ENCODE assay signal across 13 cellular contexts in genomic region chr5:26807231-26808199, GRCh38.
"Had no signal": no experiment of that assay in that cellular context is flagged by ENCODE, and none has a peak within 500 bp of the region (broad histone marks: within the 10 kb centered on the region; RNA-seq: fewer than 3 reads in every experiment).

No MANE protein-coding gene starts in this region.

- H3K9me3 ChIP-seq: ascending aorta, prostate gland, right lobe of liver, uterus had no signal

- H3K4me1 ChIP-seq: ascending aorta, foreskin keratinocyte, prostate gland, right lobe of liver, stomach, uterus had no signal

- H3K4me3 ChIP-seq: ascending aorta, prostate gland, right lobe of liver, stomach, uterus had no signal

- ATAC-seq: activated T-cell treated with anti-CD3 and anti-CD28 coated beads, Interleukin-2, amount 50 U/mL, for 72 hours; foreskin keratinocyte; natural killer cell treated with Interleukin-12 subunit alpha and Interleukin-12 subunit beta and Interleukin-15 and Interleukin-18, amount 100 ng/mL, for 72 hours had no signal

- H3K27ac ChIP-seq: ascending aorta, foreskin keratinocyte, prostate gland, right lobe of liver, stomach, uterus had no signal

- H3K27me3 ChIP-seq: ascending aorta, foreskin keratinocyte, right lobe of liver, stomach, uterus had no signal

- DNase-seq: activated CD4-positive, alpha-beta memory T cell treated with anti-CD3 and anti-CD28 coated beads, Interleukin-2, amount 10 ng/mL, durations not matched to agents 7 days and 5 days; activated CD8-positive, alpha-beta memory T cell treated with anti-CD3 and anti-CD28 coated beads, Interleukin-2, amount 50 U/mL, for 4 hours; activated T-cell treated with anti-CD3 and anti-CD28 coated beads, Interleukin-2, amount 50 U/mL, for 72 hours; foreskin keratinocyte; head of caudate nucleus; occipital lobe; stimulated activated CD4-positive, alpha-beta T cell treated with anti-CD3 and anti-CD28 coated beads, Interleukin-2, amount 100 ng/mL, for 48 hours; stomach; uterus had no signal

- H3K36me3 ChIP-seq: ascending aorta, prostate gland, right lobe of liver, stomach, uterus had no signal
